ENCODE assay signal across 27 cellular contexts in the genomic region with DNA sequence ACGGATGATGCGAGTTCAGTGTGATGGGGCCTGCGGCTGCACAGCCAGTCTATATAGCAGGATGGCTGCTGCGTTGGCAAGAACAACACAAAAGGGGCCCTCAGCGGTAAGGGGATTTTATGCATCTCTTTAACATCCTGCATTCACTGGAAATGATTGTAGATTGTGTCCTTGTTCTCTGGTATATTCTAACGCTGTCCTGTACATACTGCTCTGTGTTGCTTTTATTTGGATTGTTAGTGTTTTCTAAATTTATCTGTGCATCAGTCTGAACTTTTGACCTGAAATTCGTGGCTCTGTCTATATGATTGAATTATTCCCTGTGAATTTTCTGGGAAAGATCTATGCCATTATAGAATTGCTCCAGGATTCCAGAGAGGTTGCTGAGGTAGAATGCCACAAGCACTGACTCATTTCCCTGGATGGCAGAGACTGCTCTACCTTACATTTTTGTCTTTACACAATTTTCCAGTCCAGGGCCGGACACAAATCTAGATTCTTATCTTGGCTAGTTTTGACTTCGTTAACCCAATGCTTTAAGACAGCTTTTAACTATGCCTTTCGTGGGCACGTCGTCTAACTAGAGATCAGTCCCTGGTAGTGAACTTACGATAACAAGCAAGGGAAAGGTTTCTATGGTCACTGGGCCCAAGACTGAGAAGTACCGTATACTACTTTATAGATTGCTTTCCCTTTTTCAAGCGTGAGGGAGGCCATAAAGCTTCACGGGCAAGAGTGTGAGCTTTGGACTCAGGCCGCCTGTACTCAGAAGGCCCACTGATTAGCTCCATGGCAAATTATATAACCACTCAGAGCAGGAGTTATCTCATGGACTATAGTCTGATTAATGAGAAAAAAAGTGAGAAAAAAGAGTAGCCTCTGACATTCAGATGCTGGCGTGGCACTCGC. TPM values are rescaled to one million over a fixed set of nuclear protein-coding genes. Genes with fewer than 3 reads are reported as not detected.
DNase-seq lines count a peak whose midpoint lies in the region; ATAC-seq and FAIRE-seq lines count a peak whose summit lies in the region.
"Had no signal": no experiment of that assay in that cellular context is flagged by ENCODE, and none has a peak within 500 bp of the region (broad histone marks: within the 10 kb centered on the region; RNA-seq: fewer than 3 reads in every experiment).

Gene CRYGC (minus strand): TSS at position 25 of the 909 bp plus-strand sequence. CDS start 36 bp downstream, outside the sequence.

- peak; percentile 98 for ATAC-seq in left colon
- ATAC-seq in activated naive CD4-positive, alpha-beta T cell treated with anti-CD3 and anti-CD28 coated beads, Interleukin-2, amount 50 U/mL, for 72 hours = no peak
- no peak for ATAC-seq in HG03342 (IDR thresholded peaks at IDR 0.05; ENCODE audit: unreplicated experiment)

- no peaks in the 10 kb centered on the region for H3K9me3 Mint-ChIP-seq in activated naive CD4-positive, alpha-beta T cell treated with anti-CD3 and anti-CD28 coated beads, Interleukin-2, amount 50 U/mL, for 72 hours
- H3K9me3 Mint-ChIP-seq: dendritic cell treated with granulocyte-macrophage colony-stimulating factor and Interleukin-4, amounts not matched to agents 40 ng/mL and 50 ng/mL, for 4 days; T-helper 1 cell treated with Interleukin-12 subunit alpha and Interleukin-12 subunit beta and Interleukin-4 antibody, amounts not matched to agents 30 μg/mL and 1 μg/mL, for 36 hours had no signal

- intact Hi-C loops in left colon (cut with DNase I, micrococcal nuclease) = no loop called here

- H3K36me3 ChIP-seq in small intestine (ENCODE audit: control insufficient read depth in 2 of 2, insufficient read depth in 2 of 2, low read length in 2 of 2) = no peaks in the 10 kb centered on the region
- H3K36me3 ChIP-seq: esophagus squamous epithelium, thyroid gland had no signal

- peak within 1 kb of the TSS; percentile 32 to 83 for H3K27ac ChIP-seq in small intestine (ENCODE audit: low read depth in 1 of 2, low read length in 1 of 2)
- H3K27ac ChIP-seq: esophagus squamous epithelium, thyroid gland had no signal

- H3K4me1 ChIP-seq in small intestine (ENCODE audit: control insufficient read depth in 2 of 2, insufficient read depth in 1 of 2, low read depth in 1 of 2, low read length in 1 of 2) = peaks cover 0 to 8% of the 10 kb centered on the region in 2 donors
- H3K4me1 ChIP-seq: thyroid gland had no signal

- no peak within 1 kb of the TSS for H3K27ac Mint-ChIP-seq in activated naive CD4-positive, alpha-beta T cell treated with anti-CD3 and anti-CD28 coated beads, Interleukin-2, amount 50 U/mL, for 72 hours
- H3K27ac Mint-ChIP-seq: dendritic cell treated with granulocyte-macrophage colony-stimulating factor and Interleukin-4, amounts not matched to agents 40 ng/mL and 50 ng/mL, for 4 days; T-helper 1 cell treated with Interleukin-12 subunit alpha and Interleukin-12 subunit beta and Interleukin-4 antibody, amounts not matched to agents 30 μg/mL and 1 μg/mL, for 36 hours had no signal

- H3K36me3 Mint-ChIP-seq in activated naive CD4-positive, alpha-beta T cell treated with anti-CD3 and anti-CD28 coated beads, Interleukin-2, amount 50 U/mL, for 72 hours = no peaks in the 10 kb centered on the region

- peak; percentile 69 for FAIRE-seq in HTR-8/SVneo (lab: Jason Lieb, UNC)
- FAIRE-seq in small intestine (lab: Jason Lieb, UNC) = peak; percentile 85
- FAIRE-seq: GM18507, GM19239, islet of Langerhans had no signal

- no peaks in the 10 kb centered on the region for H3K27me3 ChIP-seq in small intestine (ENCODE audit: control insufficient read depth in 2 of 2, insufficient read depth in 2 of 2, low read length in 2 of 2)
- H3K27me3 ChIP-seq: thyroid gland had no signal

- no peak within 1 kb of the TSS for H3K4me3 ChIP-seq in small intestine (ENCODE audit: low read depth in 1 of 2, low read length in 2 of 2)
- H3K4me3 ChIP-seq: esophagus squamous epithelium, thyroid gland had no signal

- DNase-seq in HTR-8/SVneo (ENCODE audit: insufficient read length, low spot score) (peak; percentile 35), amniotic epithelial cell (ENCODE audit: low read depth) (peak; percentile 14), left colon (peak; percentile 44), small intestine (peak; percentile 95), AG08396 (ENCODE audit: low spot score) (no peak), dedifferentiated amniotic fluid mesenchymal stem cell (ENCODE audit: extremely low spot score) (no peak)
- no peak for DNase-seq in activated naive CD4-positive, alpha-beta T cell treated with anti-CD3 and anti-CD28 coated beads, Interleukin-2, amount 50 U/mL, for 72 hours (ENCODE audit: low spot score in 2 of 2)
- DNase-seq: activated CD8-positive, alpha-beta memory T cell treated with anti-CD3 and anti-CD28 coated beads, Interleukin-2, amount 50 U/mL, for 4 hours; activated gamma-delta T cell treated with Interleukin-2 at 50 U/mL for 16 hours; aorta; DMS 273 treated with DMSO at 0.1 percent for 48 hours; esophagus squamous epithelium; head of caudate nucleus; KG1; NCI-H1105; NCI-H2171; NCI-H748 treated with DMSO at 0.1 percent for 48 hours; thyroid gland had no signal

- H3K9me3 ChIP-seq in small intestine (ENCODE audit: control insufficient read depth, low read depth) = no peaks in the 10 kb centered on the region
- H3K9me3 ChIP-seq: esophagus squamous epithelium, thyroid gland had no signal

- 36 to 62% (median 46%) methylated on average over 19 of the region's 19 CpGs for WGBS in small intestine, 3 donors

RNA-seq across cellular contexts. Expression of gene CRYGC, which starts in this region (rescaled TPM):
- not detected for total RNA-seq in left colon
- not detected for polyA plus RNA-seq in small intestine
- total RNA-seq in activated naive CD4-positive, alpha-beta T cell treated with anti-CD3 and anti-CD28 coated beads, Interleukin-2, amount 50 U/mL, for 72 hours = not detected
- total RNA-seq: aorta, esophagus squamous epithelium, mucosa of gallbladder, osteocyte, thyroid gland had no signal
- polyA plus RNA-seq: aorta, BJ had no signal

Comparison
In these comparisons a context has a peak if more than half of its experiments do, and no peak if none do; other contexts are left out.
1. Peak in DNase-seq and ATAC-seq in left colon; RNA of the gene not detected or under 1 TPM.
2. Peak in DNase-seq and H3K27ac ChIP-seq in small intestine; RNA of the gene not detected or under 1 TPM.
3. DNase-seq: peak in HTR-8/SVneo (single experiment) and amniotic epithelial cell (single experiment); none in activated naive CD4-positive, alpha-beta T cell treated with anti-CD3 and anti-CD28 coated beads, Interleukin-2, amount 50 U/mL, for 72 hours (0 of 2), AG08396 (single experiment) and dedifferentiated amniotic fluid mesenchymal stem cell (single experiment).